14 cellular contexts compared by ENCODE assay signal in genomic region chr3:134992180-134992579, GRCh38.
DNase-seq lines count a peak whose midpoint lies in the region; ATAC-seq and TF ChIP-seq lines count a peak whose summit lies in the region.
"Had no signal": no experiment of that assay in that cellular context is flagged by ENCODE, and none has a peak within 500 bp of the region (broad histone marks: within the 10 kb centered on the region; RNA-seq: fewer than 3 reads in every experiment).

No MANE protein-coding gene starts in this region.

- intact Hi-C loops in Calu3 (cut with micrococcal nuclease; ENCODE audit: unreplicated experiment) = no loop called here

- no peak overlapping the region for H3K4me3 Mint-ChIP-seq in Calu3 (ENCODE audit: low read depth, unreplicated experiment)
- H3K4me3 Mint-ChIP-seq: HFFc6 had no signal

- peak; percentile 23 for ATAC-seq in HG03175 (IDR thresholded peaks at IDR 0.05; ENCODE audit: unreplicated experiment)
- ATAC-seq in GM18909 (IDR thresholded peaks at IDR 0.05; ENCODE audit: poor library complexity, unreplicated experiment) = no peak
- ATAC-seq: HepG2 had no signal

- CTCF ChIA-PET in Calu3 (lab: Charles Lee) = no interaction called here

- H3K9me3 Mint-ChIP-seq in Calu3 (ENCODE audit: low read depth, unreplicated experiment) = peaks cover 2% of the 10 kb centered on the region
- H3K9me3 Mint-ChIP-seq: HFFc6 had no signal

- H3K27me3 Mint-ChIP-seq in Calu3 (ENCODE audit: unreplicated experiment) = peaks cover 25% of the 10 kb centered on the region

- no TSS peak for BruUV-seq in Calu3 (replicated peaks; lab: Mats Ljungman, UMichigan)

- in situ Hi-C loops in G401 (cut with HindIII; ENCODE audit: low sequenced_read_pairs) = no loop called here

- no peaks in the 10 kb centered on the region for H3K4me1 Mint-ChIP-seq in Calu3 (ENCODE audit: low read depth, unreplicated experiment)

- TF ChIP-seq CTCF in Calu3 (IDR thresholded peaks at IDR 0.05; ENCODE audit: unreplicated experiment) = no peak

- no peak overlapping the region for H3K27ac Mint-ChIP-seq in Calu3 (ENCODE audit: unreplicated experiment)
- H3K27ac Mint-ChIP-seq: HFFc6 had no signal

- no peaks in the 10 kb centered on the region for H3K36me3 Mint-ChIP-seq in Calu3 (ENCODE audit: insufficient read depth, unreplicated experiment)

- DNase-seq in G401 (ENCODE audit: low spot score) (peak; percentile 84), cerebellum (ENCODE audit: low spot score) (peak; percentile 69), pons (ENCODE audit: low spot score) (peak; percentile 40), Calu3 (no peak), NCI-H2227 treated with DMSO at 0.1 percent for 48 hours (lab: John Stamatoyannopoulos, UW) (no peak), T-helper 2 cell (no peak)
- DNase-seq: DMS79 treated with DMSO at 0.1 percent for 48 hours, HFFc6, KBM-7, NCI-H1930, Peyer's patch had no signal

Comparison
In these comparisons a context has a peak if more than half of its experiments do, and no peak if none do; other contexts are left out.
1. DNase-seq: peak in G401 (single experiment), cerebellum (single experiment) and pons (single experiment); none in Calu3 (single experiment), NCI-H2227 treated with DMSO at 0.1 percent for 48 hours (single experiment) and T-helper 2 cell (0 of 5).